8 cellular contexts compared by ENCODE assay signal in genomic region chr4:73257995-73258667, GRCh38. TPM values are rescaled to one million over a fixed set of nuclear protein-coding genes. Genes with fewer than 3 reads are reported as not detected.
DNase-seq lines count a peak whose midpoint lies in the region; ATAC-seq, FAIRE-seq and TF ChIP-seq lines count a peak whose summit lies in the region.

No MANE protein-coding gene starts in this region.

- H3T11ph ChIP-seq in H9 (ENCODE audit: low read length): no peak overlapping the region

- H3K27me3 ChIP-seq in H9 (ENCODE audit: insufficient read depth, low read length): no peaks in the 10 kb centered on the region
- no peaks in the 10 kb centered on the region for H3K27me3 ChIP-seq in heart left ventricle

- peak in 1 of 2 experiments; percentile 27; a peak in 1 of 5 replicates for TF ChIP-seq RAD21 in A549 (conservative IDR thresholded peaks at IDR 0.05 in 1 of 2, IDR thresholded peaks at IDR 0.05 in 1 of 2)

- no peaks in the 10 kb centered on the region for H3K79me1 ChIP-seq in H9 (ENCODE audit: insufficient read depth, low read depth, low read length, poor library complexity, severe bottlenecking)

- WGBS in A549 (ENCODE audit: missing lambda C conversion rate): 0% methylated on average over 10 of the region's 54 CpGs
- WGBS in H9 (ENCODE audit: extremely low coverage, insufficient read length, low lambda C conversion rate): no CpG with 5 or more reads among the region's 54 CpGs
- 0 to 1% (median 0%) methylated on average over 48 to 54 of the region's 54 CpGs for WGBS in heart left ventricle, 4 donors

- H3K36me3 ChIP-seq in heart left ventricle: peaks cover 0 to 14% (median 4%) of the 10 kb centered on the region in 9 donors

- POLR2A ChIA-PET in A549 (lab: Yijun Ruan, JAX): interaction anchor here (0.6 to 2.3 kb wide), 14 partner anchors 18 to 1422 kb away, joined by 3 to 10 read pairs (median 4); partner anchors contain the start of gene COX18

- no peak overlapping the region for H3K56ac ChIP-seq in H9 (ENCODE audit: insufficient read length, low read depth, low read length)

- no peak overlapping the region for H4K91ac ChIP-seq in H9 (ENCODE audit: insufficient read length, low read depth, low read length)

- H2BK5ac ChIP-seq in H9 (ENCODE audit: insufficient read length, low read length): no peak overlapping the region

- H2BK120ac ChIP-seq in H9 (ENCODE audit: low read depth, low read length, poor library complexity, severe bottlenecking): no peak overlapping the region

- no peak overlapping the region for H2BK15ac ChIP-seq in H9 (ENCODE audit: low read depth, low read length)

- no peak for TF ChIP-seq EP300 in A549 (IDR thresholded peaks at IDR 0.05)

- peak overlapping the region; percentile 91 for H3K18ac ChIP-seq in H9 (ENCODE audit: insufficient read length, low read depth, low read length)

- peaks cover 9 to 21% (median 17%) of the 10 kb centered on the region in 3 experiments for H3K36me3 Mint-ChIP-seq in H9 (ENCODE audit: insufficient read depth in 1 of 3, low read depth in 3 of 3)
- H3K36me3 Mint-ChIP-seq in activated naive CD4-positive, alpha-beta T cell treated with anti-CD3 and anti-CD28 coated beads, Interleukin-2, amount 50 U/mL, for 24 hours: peaks cover 9% of the 10 kb centered on the region

- no peak overlapping the region for H3K23ac ChIP-seq in H9 (ENCODE audit: insufficient read length, low read depth, low read length)

- H3K79me2 ChIP-seq in H9 (ENCODE audit: insufficient read depth, low read length): peaks cover 24% of the 10 kb centered on the region; the same call in 1 of the 2 replicates

- no peak overlapping the region for H2BK20ac ChIP-seq in H9 (ENCODE audit: low read depth, low read length, poor library complexity, severe bottlenecking)

- peak overlapping the region; percentile 99 to 100 (median 99) for H3K27ac Mint-ChIP-seq in H9
- peak overlapping the region; percentile 100 for H3K27ac Mint-ChIP-seq in activated naive CD4-positive, alpha-beta T cell treated with anti-CD3 and anti-CD28 coated beads, Interleukin-2, amount 50 U/mL, for 24 hours

- no peaks in the 10 kb centered on the region for H4K20me1 ChIP-seq in H9 (ENCODE audit: control insufficient read depth, insufficient read depth, insufficient read length)

- H3K4me1 ChIP-seq in A549 (peaks cover 23% of the 10 kb centered on the region; the same call in 2 of the 3 replicates), H9 (ENCODE audit: insufficient read depth, low read length) (no peaks in the 10 kb centered on the region), heart left ventricle (peaks cover 3 to 66% (median 54%) of the 10 kb centered on the region in 12 donors)

- no peak overlapping the region for H2AK5ac ChIP-seq in H9 (ENCODE audit: insufficient read length, low read length)

- FAIRE-seq in A549 (lab: Jason Lieb, UNC): no peak

- DNase-seq in A549 (ENCODE audit: low read depth in 1 of 2, low spot score in 1 of 2) (peak; percentile 8 to 19), ELR (ENCODE audit: low read depth) (peak; percentile 62), H9 (peak; percentile 46), LoVo (ENCODE audit: low spot score) (peak; percentile 5), heart left ventricle (peak in 2 of 5 donors; percentile 33 to 38), pons (ENCODE audit: low spot score) (peak; percentile 36), CD1c-positive myeloid dendritic cell (ENCODE audit: extremely low spot score) (no peak)

- no peak overlapping the region for H3K4ac ChIP-seq in H9 (ENCODE audit: low read depth, low read length)

- TF ChIP-seq POLR2A in A549 (IDR thresholded peaks at IDR 0.05; ENCODE audit: low read length): no peak
- no peak for TF ChIP-seq POLR2A in heart left ventricle (IDR thresholded peaks at IDR 0.05)

- TF ChIP-seq CTCF in A549 (IDR thresholded peaks at IDR 0.05): no peak; the same call in 2 of the 3 replicates
- TF ChIP-seq CTCF in H9 (conservative IDR thresholded peaks at IDR 0.05): peak; percentile 38; the same call in 2 of the 3 replicates
- TF ChIP-seq CTCF in heart left ventricle (IDR thresholded peaks at IDR 0.05): peak in 7 of 12 donors; percentile 26 to 55 (median 32)

- peaks cover 8% of the 10 kb centered on the region for H3K23me2 ChIP-seq in H9 (ENCODE audit: insufficient read length, low read depth, low read length, poor library complexity, severe bottlenecking)

- H3K27ac ChIP-seq in A549 (peak overlapping the region; percentile 99 to 100), H9 (ENCODE audit: insufficient read length, low read depth, low read length) (no peak overlapping the region), heart left ventricle (peak overlapping the region; percentile 86 to 99 (median 98))

- peak overlapping the region; percentile 100 for H3K4me3 Mint-ChIP-seq in H9
- peak overlapping the region; percentile 97 for H3K4me3 Mint-ChIP-seq in activated naive CD4-positive, alpha-beta T cell treated with anti-CD3 and anti-CD28 coated beads, Interleukin-2, amount 50 U/mL, for 24 hours

- ATAC-seq in A549 (peak; percentile 16 to 32), heart left ventricle (peak in 2 of 4 donors; percentile 4 to 49)

- peak overlapping the region; percentile 99 for H3K14ac ChIP-seq in H9 (ENCODE audit: insufficient read depth, low read length)

- H4K5ac ChIP-seq in H9 (ENCODE audit: insufficient read length, low read depth, low read length): no peak overlapping the region

- no peaks in the 10 kb centered on the region for H3K27me3 Mint-ChIP-seq in H9 (ENCODE audit: low read depth)
- no peaks in the 10 kb centered on the region for H3K27me3 Mint-ChIP-seq in activated naive CD4-positive, alpha-beta T cell treated with anti-CD3 and anti-CD28 coated beads, Interleukin-2, amount 50 U/mL, for 24 hours

- peaks cover 0 to 5% of the 10 kb centered on the region in 2 experiments; a peak in 3 of 5 replicates for H3K9me3 Mint-ChIP-seq in H9
- H3K9me3 Mint-ChIP-seq in activated naive CD4-positive, alpha-beta T cell treated with anti-CD3 and anti-CD28 coated beads, Interleukin-2, amount 50 U/mL, for 24 hours: no peaks in the 10 kb centered on the region

- H2BK12ac ChIP-seq in H9 (ENCODE audit: insufficient read length, low read depth, low read length): no peak overlapping the region

- H3K4me1 Mint-ChIP-seq in H9: peaks cover 22 to 30% of the 10 kb centered on the region in 2 experiments
- peaks cover 68% of the 10 kb centered on the region for H3K4me1 Mint-ChIP-seq in activated naive CD4-positive, alpha-beta T cell treated with anti-CD3 and anti-CD28 coated beads, Interleukin-2, amount 50 U/mL, for 24 hours

- peak overlapping the region; percentile 77 for H3K4me2 ChIP-seq in A549
- peak overlapping the region; percentile 45 for H3K4me2 ChIP-seq in H9 (ENCODE audit: insufficient read depth, insufficient read length, low read length)

- peak overlapping the region; percentile 97 for H3K9ac ChIP-seq in H9 (ENCODE audit: extremely low read depth, insufficient read length, low read length)

- CTCF ChIA-PET in A549 (lab: Yijun Ruan, JAX): interaction anchor here (0.6 to 2.1 kb wide), 16 partner anchors 9 to 396 kb away, joined by 3 to 9 read pairs (median 4); no protein-coding TSS in a partner anchor

- no peak overlapping the region for H4K8ac ChIP-seq in H9 (replicated peaks; ENCODE audit: insufficient read length, low read depth, low read length)

- intact Hi-C loops in heart left ventricle (cut with DNase I): loop anchor here in 9 of 10 donors (1.0 to 10.0 kb wide), 11 partner anchors 35 to 191 kb away; partner anchors contain the start of gene COX18 (in 7 of the 9)

- H3K9me3 ChIP-seq in A549 (no peaks in the 10 kb centered on the region), H9 (ENCODE audit: control insufficient read depth, low read depth, low read length) (no peaks in the 10 kb centered on the region), heart left ventricle (no peaks in the 10 kb centered on the region)

- H2AFZ ChIP-seq in H9 (ENCODE audit: low read length): no peak overlapping the region

- peak overlapping the region; percentile 74 for H3K4me3 ChIP-seq in A549
- peak overlapping the region; percentile 68 to 94 (median 84) for H3K4me3 ChIP-seq in heart left ventricle

TF ChIP-seq in A549, 52 proteins besides CTCF, POLR2A, EP300 and RAD21:
- TF ChIP-seq SMC3 (IDR thresholded peaks at IDR 0.05) (0 out of 3 replicates have a peak, but pooled peaks have one; percentile 17), MYC (IDR thresholded peaks at IDR 0.05; ENCODE audit: borderline replicate concordance, low read length) (peak; percentile 18; the same call in 1 of the 2 replicates), ELK1 (IDR thresholded peaks at IDR 0.05; ENCODE audit: low read depth, low read length) (no peak), NFE2L2 (conservative IDR thresholded peaks at IDR 0.05; ENCODE audit: low read length) (no peak), HOXB13 (CRISPR knock-in tag; IDR thresholded peaks at IDR 0.05; ENCODE audit: low read depth) (no peak), HOXB5 (CRISPR knock-in tag; IDR thresholded peaks at IDR 0.05) (no peak), TFCP2L1 (CRISPR knock-in tag; IDR thresholded peaks at IDR 0.05) (no peak), KDM5A (IDR thresholded peaks at IDR 0.05) (no peak), PHF8 (IDR thresholded peaks at IDR 0.05; ENCODE audit: borderline replicate concordance, low read depth) (0 out of 2 replicates have a peak, but pooled peaks have one; percentile 16)
TF ChIP-seq in A549: peak in this region for 3.

RNA-seq across cellular contexts. Expression of gene ANKRD17, which starts 0.5 kb away (rescaled TPM):
- polyA plus RNA-seq in A549 (2011; rRNA removed): 43.5 and 46.3 TPM in 2 replicates
- 11.1 and 14.3 TPM in 2 replicates for polyA plus RNA-seq in A549 (2012; cell fraction: cytosol; rRNA removed)
- polyA plus RNA-seq in A549 (2012; cell fraction: nucleus; rRNA removed): 13.6 and 16.5 TPM in 2 replicates
- 17.5 to 19.0 TPM (median 18.1 TPM) in 3 replicates for polyA plus RNA-seq in A549 (2017; fragmentation: RNase III; extraction: RNeasy Plus Mini Kit Qiagen cat#74134 plus additional on column Dnase treatment)
- polyA minus RNA-seq in A549 (2011; rRNA and poly(A)+ RNA removed): 79.5 and 82.3 TPM in 2 replicates
- total RNA-seq in H9 (2021): 79.8 and 82.4 TPM in 2 replicates
- 10 to 100 TPM; 48.5 to 67.1 (median 58.9) TPM for total RNA-seq in heart left ventricle
- polyA plus RNA-seq in heart left ventricle: 10 to 100 TPM; 13.0 to 19.8 TPM
